17 cellular contexts compared by ENCODE assay signal in the genomic region with DNA sequence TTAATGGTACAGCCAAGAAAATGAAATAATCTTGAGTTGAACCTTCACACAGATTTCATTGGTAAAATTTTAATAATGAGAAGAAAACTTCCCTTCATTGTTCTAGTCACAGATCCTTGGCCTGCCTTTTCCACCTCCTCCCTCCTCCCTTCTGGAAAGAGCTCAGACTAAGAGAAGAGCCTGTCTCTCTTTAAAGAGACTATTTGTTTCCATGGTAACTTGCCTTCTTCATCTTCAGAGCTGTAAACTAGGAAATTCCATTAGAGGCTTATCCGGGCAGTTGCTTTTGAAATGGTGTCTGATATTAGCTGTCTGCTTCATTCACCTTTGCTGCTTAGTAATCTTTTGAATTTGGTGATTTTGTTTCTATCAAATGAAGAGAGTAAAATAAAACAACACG.
DNase-seq lines count a peak whose midpoint lies in the region; ATAC-seq, FAIRE-seq and TF ChIP-seq lines count a peak whose summit lies in the region.
"Had no signal": no experiment of that assay in that cellular context is flagged by ENCODE, and none has a peak within 500 bp of the region (broad histone marks: within the 10 kb centered on the region; RNA-seq: fewer than 3 reads in every experiment).

No MANE protein-coding gene starts in this region.

- FAIRE-seq in astrocyte (lab: Jason Lieb, UNC), result no peak
- FAIRE-seq: GM12878 had no signal

- peak overlapping the region; percentile 0 for H3K27ac Mint-ChIP-seq in astrocyte (ENCODE audit: unreplicated experiment)
- H3K27ac Mint-ChIP-seq: B cell; CD4-positive, alpha-beta T cell had no signal

- H3K4me1 ChIP-seq in HAP-1, result peaks cover 15% of the 10 kb centered on the region
- H3K4me1 ChIP-seq in astrocyte (ENCODE audit: insufficient read depth, low read length), result no peaks in the 10 kb centered on the region
- peaks cover 14 to 33% of the 10 kb centered on the region in 2 donors for H3K4me1 ChIP-seq in neuronal stem cell (ENCODE audit: control insufficient read depth in 2 of 2, insufficient read depth in 1 of 2, low read depth in 1 of 2, low read length in 2 of 2)
- H3K4me1 ChIP-seq in right cardiac atrium (ENCODE audit: control insufficient read depth, insufficient read depth, low read length), result no peaks in the 10 kb centered on the region

- peaks cover 18% of the 10 kb centered on the region for H3K4me1 Mint-ChIP-seq in astrocyte (ENCODE audit: low read depth, unreplicated experiment)

- H3K27ac ChIP-seq in astrocyte (ENCODE audit: low read depth, low read length) (no peak overlapping the region), neuronal stem cell (replicated peaks; ENCODE audit: low read length) (peak overlapping the region; percentile 82), right cardiac atrium (ENCODE audit: low read length) (no peak overlapping the region)

- H3K79me1 ChIP-seq in neuronal stem cell (ENCODE audit: low read depth, low read length), result no peaks in the 10 kb centered on the region

- H3K4me2 ChIP-seq in astrocyte (ENCODE audit: low read length), result no peak overlapping the region
- H3K4me2 ChIP-seq in neuronal stem cell (ENCODE audit: insufficient read depth, low read length, poor library complexity, severe bottlenecking), result no peak overlapping the region
- H3K4me2 ChIP-seq: SK-N-SH had no signal

- H4K20me1 ChIP-seq in astrocyte (ENCODE audit: insufficient read depth, low read length), result no peaks in the 10 kb centered on the region

- H2AFZ ChIP-seq in astrocyte (ENCODE audit: low read depth, low read length) (no peak overlapping the region), neuronal stem cell (ENCODE audit: low read length) (peak overlapping the region; percentile 65)

- no peak overlapping the region for H3K4ac ChIP-seq in neuronal stem cell (ENCODE audit: low read length)

- H2AK5ac ChIP-seq in neuronal stem cell (ENCODE audit: low read depth, low read length), result no peak overlapping the region

- no peak overlapping the region for H4K91ac ChIP-seq in neuronal stem cell (ENCODE audit: low read depth, low read length, poor library complexity)

- H3K36me3 Mint-ChIP-seq in astrocyte (ENCODE audit: low read depth, unreplicated experiment), result no peaks in the 10 kb centered on the region

- no peak overlapping the region for H3K18ac ChIP-seq in neuronal stem cell (ENCODE audit: low read length)

- no peaks in the 10 kb centered on the region for H3K79me2 ChIP-seq in astrocyte (ENCODE audit: insufficient read depth, low read length)

- peaks cover 2% of the 10 kb centered on the region for H3K9me3 Mint-ChIP-seq in astrocyte (ENCODE audit: unreplicated experiment)

- no peak overlapping the region for H3K4me3 ChIP-seq in HAP-1
- H3K4me3 ChIP-seq in astrocyte (ENCODE audit: insufficient read depth, low read depth, low read length), result no peak overlapping the region
- peak overlapping the region in 1 of 2 donors; percentile 24 for H3K4me3 ChIP-seq in neuronal stem cell (ENCODE audit: low read length in 2 of 2)
- H3K4me3 ChIP-seq in right cardiac atrium (ENCODE audit: low read length), result no peak overlapping the region
- H3K4me3 ChIP-seq: GM12878 had no signal

- H2BK5ac ChIP-seq in neuronal stem cell (ENCODE audit: low read length), result no peak overlapping the region

- no peak overlapping the region for H2BK120ac ChIP-seq in neuronal stem cell (ENCODE audit: low read depth, low read length)

- no peak overlapping the region for H4K8ac ChIP-seq in neuronal stem cell (ENCODE audit: low read depth, low read length)

- in situ Hi-C loops in HAP-1 (cut with MboI; ENCODE audit: low sequenced_read_pairs), result no loop called here

- intact Hi-C loops in right cardiac atrium (cut with DNase I), result no loop called here

- no peaks in the 10 kb centered on the region for H3K27me3 Mint-ChIP-seq in astrocyte (ENCODE audit: low read depth, unreplicated experiment)

- H3K9ac ChIP-seq in astrocyte (ENCODE audit: low read length) (no peak overlapping the region), neuronal stem cell (ENCODE audit: low read depth, low read length, poor library complexity) (no peak overlapping the region)
- H3K9ac ChIP-seq: SK-N-SH had no signal

- DNase-seq in HAP-1 (ENCODE audit: low spot score in 2 of 2), result peak; percentile 27 to 71
- no peak for DNase-seq in astrocyte (ENCODE audit: low read depth)
- peak; percentile 39 for DNase-seq in iPS-NIHi11 (ENCODE audit: low spot score)
- peak; percentile 62 for DNase-seq in neuronal stem cell (ENCODE audit: low spot score)
- DNase-seq in right cardiac atrium, result no peak
- DNase-seq in SHP77 treated with DMSO at 0.1 percent for 48 hours (lab: John Stamatoyannopoulos, UW), result no peak
- no peak for DNase-seq in T-helper 9 cell
- DNase-seq: Calu3; CD4-positive, alpha-beta T cell; Karpas-422; MM.1S; NCI-H1105 treated with DMSO at 0.1 percent for 48 hours; NCI-H187; NCI-H526; SK-N-SH had no signal

- no CpG with 5 or more reads among the region's 2 CpGs for WGBS in neuronal stem cell (ENCODE audit: extremely low coverage in 2 of 2, insufficient read length in 2 of 2, insufficient replicate concordance in 1 of 2), 2 donors
- WGBS in right cardiac atrium, result 51% methylated on average over 2 of the region's 2 CpGs

- H3K14ac ChIP-seq in neuronal stem cell (ENCODE audit: low read length), result no peak overlapping the region

- no peak for ATAC-seq in right cardiac atrium
- ATAC-seq: GM12878 had no signal

- H3K4me3 Mint-ChIP-seq in astrocyte (ENCODE audit: unreplicated experiment), result no peak overlapping the region
- H3K4me3 Mint-ChIP-seq: B cell; CD4-positive, alpha-beta T cell had no signal

- no peak overlapping the region for H2BK15ac ChIP-seq in neuronal stem cell (ENCODE audit: low read length)

- H3K36me3 ChIP-seq in HAP-1 (replicated peaks) (no peaks in the 10 kb centered on the region), astrocyte (ENCODE audit: insufficient read depth, low read length) (no peaks in the 10 kb centered on the region), neuronal stem cell (replicated peaks in 1 of 2; ENCODE audit: control insufficient read depth in 2 of 2, insufficient read depth in 2 of 2, low read length in 2 of 2) (no peaks in the 10 kb centered on the region)

- no peak overlapping the region for H3K23ac ChIP-seq in neuronal stem cell (ENCODE audit: low read depth, low read length, poor library complexity)

- no peak for TF ChIP-seq CTCF in astrocyte (IDR thresholded peaks at IDR 0.05; ENCODE audit: insufficient read depth, low read depth, low read length)

- no peaks in the 10 kb centered on the region for H3K9me3 ChIP-seq in HAP-1
- H3K9me3 ChIP-seq in astrocyte (ENCODE audit: insufficient read depth, low read depth, low read length), result no peaks in the 10 kb centered on the region
- peaks cover 5 to 13% of the 10 kb centered on the region in 2 donors for H3K9me3 ChIP-seq in neuronal stem cell (replicated peaks in 1 of 2; ENCODE audit: control insufficient read depth in 2 of 2, insufficient read depth in 1 of 2, low read depth in 1 of 2, low read length in 2 of 2)
- H3K9me3 ChIP-seq in right cardiac atrium (ENCODE audit: control insufficient read depth, low read length), result no peaks in the 10 kb centered on the region
- H3K9me3 ChIP-seq: SK-N-SH had no signal

- H3K27me3 ChIP-seq in HAP-1 (ENCODE audit: low read depth), result no peaks in the 10 kb centered on the region
- H3K27me3 ChIP-seq in astrocyte (ENCODE audit: insufficient read depth, low read length), result no peaks in the 10 kb centered on the region
- no peaks in the 10 kb centered on the region for H3K27me3 ChIP-seq in neuronal stem cell (ENCODE audit: control insufficient read depth in 3 of 3, insufficient read depth in 3 of 3, low read depth in 1 of 3, low read length in 3 of 3)
- no peaks in the 10 kb centered on the region for H3K27me3 ChIP-seq in right cardiac atrium (ENCODE audit: control insufficient read depth, insufficient read depth)

- no peak overlapping the region for H2BK12ac ChIP-seq in neuronal stem cell (ENCODE audit: low read length)

Comparison
In these comparisons a context has a peak if more than half of its experiments do, and no peak if none do; other contexts are left out.
1. DNase-seq: peak in HAP-1 (2 of 2), iPS-NIHi11 (single experiment) and neuronal stem cell (single experiment); none in astrocyte (single experiment), right cardiac atrium (0 of 3), SHP77 treated with DMSO at 0.1 percent for 48 hours (single experiment) and T-helper 9 cell (single experiment).